In the genomic region with DNA sequence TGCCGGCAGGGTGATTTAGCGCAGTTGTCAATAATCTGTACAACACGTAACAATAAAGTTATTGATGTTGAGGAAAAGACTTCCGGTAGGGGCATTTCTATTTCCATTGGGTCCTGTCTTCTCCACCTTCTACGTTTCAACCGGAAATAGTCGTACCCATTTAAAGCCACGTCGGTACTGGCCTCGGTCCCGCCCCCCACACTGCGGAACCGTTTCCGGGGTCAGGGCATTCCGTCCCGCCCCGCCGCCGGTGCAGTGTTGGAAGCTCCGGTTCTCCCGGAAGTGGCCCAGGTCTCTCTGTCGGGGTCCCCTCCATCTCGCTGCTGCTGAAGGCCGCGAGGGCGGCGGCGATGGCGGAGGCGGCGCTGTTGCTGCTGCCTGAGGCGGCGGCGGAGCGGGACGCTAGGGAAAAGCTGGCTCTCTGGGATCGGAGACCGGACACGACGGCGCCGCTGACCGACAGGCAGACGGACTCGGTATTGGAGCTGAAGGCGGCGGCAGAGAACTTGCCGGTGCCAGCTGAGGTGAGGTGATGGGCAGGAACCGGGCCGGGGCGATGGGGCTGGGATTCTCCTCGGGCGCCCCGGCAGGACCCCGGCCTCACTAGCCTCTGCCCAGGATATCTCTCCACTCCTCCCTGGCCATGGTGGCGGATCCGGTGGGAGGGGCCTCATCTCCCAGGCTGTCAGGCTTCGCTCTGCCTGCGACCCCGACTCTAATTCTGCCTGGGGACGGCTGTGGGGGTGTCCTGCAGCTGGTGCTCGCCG, we compare ENCODE assay signal across 8 cellular contexts. TPM values are rescaled to one million over a fixed set of nuclear protein-coding genes. Genes with fewer than 3 reads are reported as not detected.
DNase-seq lines count a peak whose midpoint lies in the region; ATAC-seq and TF ChIP-seq lines count a peak whose summit lies in the region.

A gene with protein sequence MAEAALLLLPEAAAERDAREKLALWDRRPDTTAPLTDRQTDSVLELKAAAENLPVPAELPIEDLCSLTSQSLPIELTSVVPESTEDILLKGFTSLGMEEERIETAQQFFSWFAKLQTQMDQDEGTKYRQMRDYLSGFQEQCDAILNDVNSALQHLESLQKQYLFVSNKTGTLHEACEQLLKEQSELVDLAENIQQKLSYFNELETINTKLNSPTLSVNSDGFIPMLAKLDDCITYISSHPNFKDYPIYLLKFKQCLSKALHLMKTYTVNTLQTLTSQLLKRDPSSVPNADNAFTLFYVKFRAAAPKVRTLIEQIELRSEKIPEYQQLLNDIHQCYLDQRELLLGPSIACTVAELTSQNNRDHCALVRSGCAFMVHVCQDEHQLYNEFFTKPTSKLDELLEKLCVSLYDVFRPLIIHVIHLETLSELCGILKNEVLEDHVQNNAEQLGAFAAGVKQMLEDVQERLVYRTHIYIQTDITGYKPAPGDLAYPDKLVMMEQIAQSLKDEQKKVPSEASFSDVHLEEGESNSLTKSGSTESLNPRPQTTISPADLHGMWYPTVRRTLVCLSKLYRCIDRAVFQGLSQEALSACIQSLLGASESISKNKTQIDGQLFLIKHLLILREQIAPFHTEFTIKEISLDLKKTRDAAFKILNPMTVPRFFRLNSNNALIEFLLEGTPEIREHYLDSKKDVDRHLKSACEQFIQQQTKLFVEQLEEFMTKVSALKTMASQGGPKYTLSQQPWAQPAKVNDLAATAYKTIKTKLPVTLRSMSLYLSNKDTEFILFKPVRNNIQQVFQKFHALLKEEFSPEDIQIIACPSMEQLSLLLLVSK (plus strand): TSS at position 253 of the 767 bp plus-strand sequence. CDS start 98 bp downstream, at position 351.

- CTCF ChIA-PET in PC-3 (lab: Charles Lee): interaction anchor here (1.0 kb wide), 1 partner anchor 9 kb away, joined by 3 read pairs; no protein-coding TSS in a partner anchor

- no peaks in the 10 kb centered on the region for H3K27me3 ChIP-seq in PC-3 (ENCODE audit: low read length)
- H3K27me3 ChIP-seq in mononuclear cell (ENCODE audit: insufficient read depth, low read length): no peaks in the 10 kb centered on the region

- no peak for TF ChIP-seq RAD21 in Ishikawa (IDR thresholded peaks at IDR 0.05; ENCODE audit: low read depth)

- H3K27ac ChIP-seq in PC-3 (ENCODE audit: low read length): peak within 1 kb of the TSS; percentile 82

- H3K36me3 ChIP-seq in PC-3 (ENCODE audit: low read depth, low read length): no peaks in the 10 kb centered on the region

- H3F3A ChIP-seq in PC-3 (ENCODE audit: low read length, unreplicated experiment): no peaks in the 10 kb centered on the region

- H2AFZ ChIP-seq in PC-3 (ENCODE audit: low read length): peak within 1 kb of the TSS; percentile 95

- peak; percentile 92 for DNase-seq in DMS153 treated with DMSO at 0.1 percent for 48 hours (lab: John Stamatoyannopoulos, UW; ENCODE audit: unreplicated experiment)
- peak; percentile 93 for DNase-seq in PC-3
- DNase-seq in activated T-cell treated with anti-CD3 and anti-CD28 coated beads for 48 hours (ENCODE audit: low read depth): peak; percentile 94
- peak; percentile 98 for DNase-seq in epithelial cell of esophagus (ENCODE audit: low read depth)
- DNase-seq in stimulated activated CD8-positive, alpha-beta memory T cell treated with anti-CD3 and anti-CD28 coated beads, Interleukin-4, amount 100 ng/mL, for 1 hour (ENCODE audit: low read depth in 2 of 2, low spot score in 1 of 2): peak; percentile 86 to 88

- H3K4me2 ChIP-seq in PC-3 (ENCODE audit: low read length): peak within 1 kb of the TSS; percentile 99

- H3K4me1 ChIP-seq in PC-3 (ENCODE audit: insufficient read depth, low read length) (peaks cover 10% of the 10 kb centered on the region), mononuclear cell (ENCODE audit: insufficient read depth, low read length) (peaks cover 39% of the 10 kb centered on the region)

- POLR2A ChIA-PET in PC-3 (lab: Charles Lee; ENCODE audit: unreplicated experiment): interaction anchor here (0.6 kb wide), 2 partner anchors 42 to 124 kb away, joined by 3 read pairs; a partner anchor contains a TSS

- BruUV-seq in PC-3 (replicated peaks; lab: Mats Ljungman, UMichigan): TSS peak; percentile 44

- TF ChIP-seq EP300 in Ishikawa (IDR thresholded peaks at IDR 0.05; ENCODE audit: borderline replicate concordance): peak; percentile 50; the same call in 1 of the 2 replicates

- H4K20me1 ChIP-seq in PC-3 (ENCODE audit: low read length): peaks cover 4% of the 10 kb centered on the region; the same call in 1 of the 2 replicates

- H3K9me2 ChIP-seq in PC-3 (replicated peaks; ENCODE audit: low read length): no peaks in the 10 kb centered on the region

- no peaks in the 10 kb centered on the region for H3K9me3 ChIP-seq in PC-3 (ENCODE audit: low read length)
- H3K9me3 ChIP-seq in mononuclear cell (ENCODE audit: low read depth, low read length): no peaks in the 10 kb centered on the region

- TF ChIP-seq CTCF in PC-3 (conservative IDR thresholded peaks at IDR 0.05; ENCODE audit: low read depth, low read length) (0 out of 2 replicates have a peak, but pooled peaks have one; percentile 11), epithelial cell of esophagus (IDR thresholded peaks at IDR 0.05; ENCODE audit: insufficient read depth, low read depth, low read length, missing control alignments) (no peak)

- intact Hi-C loops in PC-3 (cut with micrococcal nuclease): loop anchor here (2.0 kb wide), 1 partner anchor 46 kb away; a partner anchor contains a TSS

- ATAC-seq in GM21576 (IDR thresholded peaks at IDR 0.05; ENCODE audit: unreplicated experiment) (peak; percentile 92), PC-3 (peak; percentile 94)

- H3K9ac ChIP-seq in PC-3 (ENCODE audit: low read length): peak within 1 kb of the TSS; percentile 96

- H3K79me2 ChIP-seq in PC-3 (ENCODE audit: low read length): peaks cover 52% of the 10 kb centered on the region

- H3K4me3 ChIP-seq in PC-3 (ENCODE audit: low read length) (peak within 1 kb of the TSS; percentile 98), epithelial cell of esophagus (ENCODE audit: low read length) (peak within 1 kb of the TSS; percentile 85), mononuclear cell (ENCODE audit: low read length) (peak within 1 kb of the TSS; percentile 93)

TF ChIP-seq in Ishikawa, 13 proteins besides CTCF, POLR2A, EP300 and RAD21:
- TF ChIP-seq, protein P1, sequence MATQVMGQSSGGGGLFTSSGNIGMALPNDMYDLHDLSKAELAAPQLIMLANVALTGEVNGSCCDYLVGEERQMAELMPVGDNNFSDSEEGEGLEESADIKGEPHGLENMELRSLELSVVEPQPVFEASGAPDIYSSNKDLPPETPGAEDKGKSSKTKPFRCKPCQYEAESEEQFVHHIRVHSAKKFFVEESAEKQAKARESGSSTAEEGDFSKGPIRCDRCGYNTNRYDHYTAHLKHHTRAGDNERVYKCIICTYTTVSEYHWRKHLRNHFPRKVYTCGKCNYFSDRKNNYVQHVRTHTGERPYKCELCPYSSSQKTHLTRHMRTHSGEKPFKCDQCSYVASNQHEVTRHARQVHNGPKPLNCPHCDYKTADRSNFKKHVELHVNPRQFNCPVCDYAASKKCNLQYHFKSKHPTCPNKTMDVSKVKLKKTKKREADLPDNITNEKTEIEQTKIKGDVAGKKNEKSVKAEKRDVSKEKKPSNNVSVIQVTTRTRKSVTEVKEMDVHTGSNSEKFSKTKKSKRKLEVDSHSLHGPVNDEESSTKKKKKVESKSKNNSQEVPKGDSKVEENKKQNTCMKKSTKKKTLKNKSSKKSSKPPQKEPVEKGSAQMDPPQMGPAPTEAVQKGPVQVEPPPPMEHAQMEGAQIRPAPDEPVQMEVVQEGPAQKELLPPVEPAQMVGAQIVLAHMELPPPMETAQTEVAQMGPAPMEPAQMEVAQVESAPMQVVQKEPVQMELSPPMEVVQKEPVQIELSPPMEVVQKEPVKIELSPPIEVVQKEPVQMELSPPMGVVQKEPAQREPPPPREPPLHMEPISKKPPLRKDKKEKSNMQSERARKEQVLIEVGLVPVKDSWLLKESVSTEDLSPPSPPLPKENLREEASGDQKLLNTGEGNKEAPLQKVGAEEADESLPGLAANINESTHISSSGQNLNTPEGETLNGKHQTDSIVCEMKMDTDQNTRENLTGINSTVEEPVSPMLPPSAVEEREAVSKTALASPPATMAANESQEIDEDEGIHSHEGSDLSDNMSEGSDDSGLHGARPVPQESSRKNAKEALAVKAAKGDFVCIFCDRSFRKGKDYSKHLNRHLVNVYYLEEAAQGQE (IDR thresholded peaks at IDR 0.05; ENCODE audit: low read depth): no peak
- TF ChIP-seq YY1 (IDR thresholded peaks at IDR 0.05; ENCODE audit: low read depth): peak; percentile 55
- TF ChIP-seq, protein P2, sequence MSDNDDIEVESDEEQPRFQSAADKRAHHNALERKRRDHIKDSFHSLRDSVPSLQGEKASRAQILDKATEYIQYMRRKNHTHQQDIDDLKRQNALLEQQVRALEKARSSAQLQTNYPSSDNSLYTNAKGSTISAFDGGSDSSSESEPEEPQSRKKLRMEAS (IDR thresholded peaks at IDR 0.05): peak; percentile 23; the same call in 1 of the 2 replicates
- no peak; the same call in 1 of the 2 replicates for TF ChIP-seq ZBTB7A (IDR thresholded peaks at IDR 0.05; ENCODE audit: low read depth)
- TF ChIP-seq NFIC (IDR thresholded peaks at IDR 0.05): peak; percentile 5; the same call in 1 of the 2 replicates
- TF ChIP-seq, protein P3, sequence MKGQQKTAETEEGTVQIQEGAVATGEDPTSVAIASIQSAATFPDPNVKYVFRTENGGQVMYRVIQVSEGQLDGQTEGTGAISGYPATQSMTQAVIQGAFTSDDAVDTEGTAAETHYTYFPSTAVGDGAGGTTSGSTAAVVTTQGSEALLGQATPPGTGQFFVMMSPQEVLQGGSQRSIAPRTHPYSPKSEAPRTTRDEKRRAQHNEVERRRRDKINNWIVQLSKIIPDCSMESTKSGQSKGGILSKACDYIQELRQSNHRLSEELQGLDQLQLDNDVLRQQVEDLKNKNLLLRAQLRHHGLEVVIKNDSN (IDR thresholded peaks at IDR 0.05): no peak
- no peak for TF ChIP-seq FOXM1 (IDR thresholded peaks at IDR 0.05; ENCODE audit: borderline replicate concordance, low read depth)
- TF ChIP-seq CREB1 (IDR thresholded peaks at IDR 0.05; ENCODE audit: low read depth): peak; percentile 69
- TF ChIP-seq TEAD4 (IDR thresholded peaks at IDR 0.05): peak; percentile 51; the same call in 1 of the 2 replicates
- TF ChIP-seq TCF12 (IDR thresholded peaks at IDR 0.05; ENCODE audit: low read depth): peak; percentile 59; the same call in 1 of the 2 replicates
- no peak for TF ChIP-seq CEBPB (IDR thresholded peaks at IDR 0.05)
- TF ChIP-seq EGR1 (IDR thresholded peaks at IDR 0.05): no peak; the same call in 1 of the 2 replicates
- peak; percentile 90 for TF ChIP-seq TAF1 (IDR thresholded peaks at IDR 0.05; ENCODE audit: low read depth)

RNA-seq across cellular contexts. Expression of the gene that starts here (rescaled TPM):
- total RNA-seq in PC-3 (2014; rRNA removed) (28.8 and 30.8 TPM in 2 replicates), mononuclear cell (40.8 TPM)

Comparison
In these comparisons a context has a peak if more than half of its experiments do, and no peak if none do; other contexts are left out.
1. Peak in every context shown above with its lines: DNase-seq, ATAC-seq, H3K4me3 ChIP-seq and H3K27ac ChIP-seq.